12 cellular contexts compared by ENCODE assay signal in the genomic region with DNA sequence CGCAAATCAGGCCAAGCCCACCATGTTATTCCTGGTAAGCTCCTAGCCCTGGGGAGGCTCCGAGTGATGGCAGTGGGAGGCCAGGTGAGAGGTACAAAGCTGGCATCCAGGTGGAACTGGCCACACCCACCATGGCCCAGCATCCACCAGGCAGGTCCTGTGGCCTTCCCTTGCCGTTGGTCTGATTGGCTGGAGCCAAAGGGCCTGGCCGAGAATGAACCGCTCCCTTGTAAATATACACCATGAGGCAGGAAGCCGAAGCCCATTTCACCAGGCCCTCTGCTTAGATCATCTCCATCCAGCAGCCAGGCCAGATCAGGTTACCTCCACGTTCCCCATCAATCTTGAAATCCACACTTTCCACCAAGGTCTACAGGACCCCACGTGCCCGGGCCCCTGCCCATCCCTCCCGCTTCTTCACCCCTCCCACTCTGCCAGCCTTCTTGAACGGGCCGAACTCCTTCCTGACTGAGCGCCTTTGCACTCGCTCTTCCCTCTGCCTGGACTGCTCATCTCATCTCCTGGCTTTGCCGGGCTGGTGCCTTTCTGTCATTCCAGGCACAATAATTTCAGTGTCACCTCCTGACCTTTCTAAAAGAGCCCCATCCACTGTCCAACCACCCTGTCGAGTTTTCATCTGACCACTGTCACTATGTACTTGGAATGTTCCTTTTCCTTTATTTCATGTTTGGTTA. TPM values are rescaled to one million over a fixed set of nuclear protein-coding genes. Genes with fewer than 3 reads are reported as not detected.
A peak's percentile ranks its signal among the peaks of the same experiment; 100 is the strongest.
DNase-seq lines count a peak whose midpoint lies in the region; ATAC-seq and TF ChIP-seq lines count a peak whose summit lies in the region.
"Had no signal": no experiment of that assay in that cellular context is flagged by ENCODE, and none has a peak within 500 bp of the region (broad histone marks: within the 10 kb centered on the region; RNA-seq: fewer than 3 reads in every experiment).

No MANE protein-coding gene starts in this region.

- POLR2A ChIA-PET in activated CD4-positive, alpha-beta T cell treated with anti-CD3 and anti-CD28 coated beads, Interleukin-2, amount 10 ng/mL, durations not matched to agents 7 days and 5 days (lab: Charles Lee): interaction anchor here (0.7 to 2.1 kb wide), 4 partner anchors 15 to 286 kb away, joined by 3 to 11 read pairs (median 4); no protein-coding TSS in a partner anchor

- no peaks in the 10 kb centered on the region for H3K9me3 ChIP-seq in Peyer's patch
- H3K9me3 ChIP-seq: BE2C, colonic mucosa had no signal

- H3K9me3 Mint-ChIP-seq in activated CD4-positive, alpha-beta T cell treated with anti-CD3 and anti-CD28 coated beads, Interleukin-2, amount 10 ng/mL, durations not matched to agents 7 days and 5 days: no peaks in the 10 kb centered on the region
- no peaks in the 10 kb centered on the region for H3K9me3 Mint-ChIP-seq in activated naive CD8-positive, alpha-beta T cell treated with anti-CD3 and anti-CD28 coated beads for 36 hours
- H3K9me3 Mint-ChIP-seq in natural killer cell treated with Interleukin-12 subunit alpha and Interleukin-12 subunit beta and Interleukin-15 and Interleukin-18, amount 100 ng/mL, for 72 hours: no peaks in the 10 kb centered on the region

- no peaks in the 10 kb centered on the region for H3K36me3 ChIP-seq in Peyer's patch
- H3K36me3 ChIP-seq: BE2C, colonic mucosa had no signal

- peak overlapping the region; percentile 23 for H3K4me3 Mint-ChIP-seq in activated CD4-positive, alpha-beta T cell treated with anti-CD3 and anti-CD28 coated beads, Interleukin-2, amount 10 ng/mL, durations not matched to agents 7 days and 5 days
- peak overlapping the region; percentile 29 for H3K4me3 Mint-ChIP-seq in activated naive CD8-positive, alpha-beta T cell treated with anti-CD3 and anti-CD28 coated beads for 36 hours
- peak overlapping the region; percentile 14 for H3K4me3 Mint-ChIP-seq in natural killer cell treated with Interleukin-12 subunit alpha and Interleukin-12 subunit beta and Interleukin-15 and Interleukin-18, amount 100 ng/mL, for 72 hours

- peak overlapping the region; percentile 78 for H3K27ac Mint-ChIP-seq in activated CD4-positive, alpha-beta T cell treated with anti-CD3 and anti-CD28 coated beads, Interleukin-2, amount 10 ng/mL, durations not matched to agents 7 days and 5 days
- H3K27ac Mint-ChIP-seq in activated naive CD8-positive, alpha-beta T cell treated with anti-CD3 and anti-CD28 coated beads for 36 hours: peak overlapping the region; percentile 70
- peak overlapping the region; percentile 98 to 99 for H3K27ac Mint-ChIP-seq in natural killer cell treated with Interleukin-12 subunit alpha and Interleukin-12 subunit beta and Interleukin-15 and Interleukin-18, amount 100 ng/mL, for 72 hours

- no peaks in the 10 kb centered on the region for H3K27me3 ChIP-seq in Peyer's patch
- H3K27me3 ChIP-seq: colonic mucosa had no signal

- H3K27ac ChIP-seq in Peyer's patch: no peak overlapping the region
- H3K27ac ChIP-seq: colonic mucosa had no signal

- no peak for TF ChIP-seq POLR2A in Peyer's patch (IDR thresholded peaks at IDR 0.05)

- DNase-seq in activated CD4-positive, alpha-beta T cell treated with anti-CD3 and anti-CD28 coated beads, Interleukin-2, amount 10 ng/mL, durations not matched to agents 7 days and 5 days: peak; percentile 20
- no peak for DNase-seq in activated CD4-positive, alpha-beta T cell treated with anti-CD3 and anti-CD28 coated beads for 4 hours
- DNase-seq in NCI-H2171 (lab: John Stamatoyannopoulos, UW) (peak; percentile 52), Peyer's patch (no peak), NCI-H1930 (lab: John Stamatoyannopoulos, UW) (no peak)
- DNase-seq in activated naive CD8-positive, alpha-beta T cell treated with anti-CD3 and anti-CD28 coated beads for 36 hours: no peak
- DNase-seq in natural killer cell treated with Interleukin-12 subunit alpha and Interleukin-12 subunit beta and Interleukin-15 and Interleukin-18, amount 100 ng/mL, for 72 hours (ENCODE audit: low spot score): no peak
- DNase-seq: BE2C, colonic mucosa, SHP77, substantia nigra had no signal

- ATAC-seq in natural killer cell treated with Interleukin-12 subunit alpha and Interleukin-12 subunit beta and Interleukin-15 and Interleukin-18, amount 100 ng/mL, for 72 hours: no peak
- ATAC-seq in GM21619 (IDR thresholded peaks at IDR 0.05; ENCODE audit: unreplicated experiment): no peak

- no peaks in the 10 kb centered on the region for H3K27me3 Mint-ChIP-seq in activated CD4-positive, alpha-beta T cell treated with anti-CD3 and anti-CD28 coated beads, Interleukin-2, amount 10 ng/mL, durations not matched to agents 7 days and 5 days
- no peaks in the 10 kb centered on the region for H3K27me3 Mint-ChIP-seq in activated naive CD8-positive, alpha-beta T cell treated with anti-CD3 and anti-CD28 coated beads for 36 hours
- H3K27me3 Mint-ChIP-seq in natural killer cell treated with Interleukin-12 subunit alpha and Interleukin-12 subunit beta and Interleukin-15 and Interleukin-18, amount 100 ng/mL, for 72 hours: no peaks in the 10 kb centered on the region

- H3K4me1 Mint-ChIP-seq in activated CD4-positive, alpha-beta T cell treated with anti-CD3 and anti-CD28 coated beads, Interleukin-2, amount 10 ng/mL, durations not matched to agents 7 days and 5 days: peaks cover 66% of the 10 kb centered on the region
- H3K4me1 Mint-ChIP-seq in activated naive CD8-positive, alpha-beta T cell treated with anti-CD3 and anti-CD28 coated beads for 36 hours: peaks cover 45% of the 10 kb centered on the region
- peaks cover 55 to 56% of the 10 kb centered on the region in 2 donors for H3K4me1 Mint-ChIP-seq in natural killer cell treated with Interleukin-12 subunit alpha and Interleukin-12 subunit beta and Interleukin-15 and Interleukin-18, amount 100 ng/mL, for 72 hours (ENCODE audit: low read depth in 2 of 2)

- peaks cover 77% of the 10 kb centered on the region for H3K36me3 Mint-ChIP-seq in activated CD4-positive, alpha-beta T cell treated with anti-CD3 and anti-CD28 coated beads, Interleukin-2, amount 10 ng/mL, durations not matched to agents 7 days and 5 days (ENCODE audit: low read depth)
- H3K36me3 Mint-ChIP-seq in activated naive CD8-positive, alpha-beta T cell treated with anti-CD3 and anti-CD28 coated beads for 36 hours: peaks cover 46% of the 10 kb centered on the region
- peaks cover 20% of the 10 kb centered on the region for H3K36me3 Mint-ChIP-seq in natural killer cell treated with Interleukin-12 subunit alpha and Interleukin-12 subunit beta and Interleukin-15 and Interleukin-18, amount 100 ng/mL, for 72 hours

- H3K4me1 ChIP-seq in Peyer's patch: peaks cover 0 to 12% (median 0%) of the 10 kb centered on the region in 4 donors
- H3K4me1 ChIP-seq: BE2C, colonic mucosa had no signal

- CTCF ChIA-PET in activated CD4-positive, alpha-beta T cell treated with anti-CD3 and anti-CD28 coated beads, Interleukin-2, amount 10 ng/mL, durations not matched to agents 7 days and 5 days (lab: Charles Lee): interaction anchor here (0.5 to 1.5 kb wide), 4 partner anchors 55 to 286 kb away, joined by 3 to 4 read pairs (median 3); no protein-coding TSS in a partner anchor

- H3K4me3 ChIP-seq in Peyer's patch: no peak overlapping the region
- H3K4me3 ChIP-seq: colonic mucosa had no signal

- no peak for TF ChIP-seq CTCF in Peyer's patch (IDR thresholded peaks at IDR 0.05)

RNA-seq across cellular contexts. Expression of a gene that starts 5.8 kb away (rescaled TPM):
- total RNA-seq in activated CD4-positive, alpha-beta T cell treated with anti-CD3 and anti-CD28 coated beads, Interleukin-2, amount 10 ng/mL, durations not matched to agents 7 days and 5 days: 100 to 1,000 TPM; 127 to 133 TPM
- total RNA-seq in activated naive CD8-positive, alpha-beta T cell treated with anti-CD3 and anti-CD28 coated beads for 36 hours: 10 to 100 TPM; 30.8 to 32.9 TPM
- 100 to 1,000 TPM; 199 to 299 TPM for total RNA-seq in natural killer cell treated with Interleukin-12 subunit alpha and Interleukin-12 subunit beta and Interleukin-15 and Interleukin-18, amount 100 ng/mL, for 72 hours
- 10 to 100 TPM in 3 of 4 donors, 1 to 10 TPM in 1; 8.7 to 19.0 (median 15.3) TPM for total RNA-seq in Peyer's patch

RNA-seq across cellular contexts. Expression of a gene that starts 18.9 kb away (rescaled TPM):
- total RNA-seq in activated CD4-positive, alpha-beta T cell treated with anti-CD3 and anti-CD28 coated beads, Interleukin-2, amount 10 ng/mL, durations not matched to agents 7 days and 5 days: not detected
- total RNA-seq in activated naive CD8-positive, alpha-beta T cell treated with anti-CD3 and anti-CD28 coated beads for 36 hours: not detected
- total RNA-seq in natural killer cell treated with Interleukin-12 subunit alpha and Interleukin-12 subunit beta and Interleukin-15 and Interleukin-18, amount 100 ng/mL, for 72 hours: not detected
- not detected for total RNA-seq in Peyer's patch
- total RNA-seq: colonic mucosa had no signal

RNA-seq across cellular contexts. Expression of a gene that starts 23.2 kb away (rescaled TPM):
- not detected for total RNA-seq in activated CD4-positive, alpha-beta T cell treated with anti-CD3 and anti-CD28 coated beads, Interleukin-2, amount 10 ng/mL, durations not matched to agents 7 days and 5 days
- total RNA-seq in activated naive CD8-positive, alpha-beta T cell treated with anti-CD3 and anti-CD28 coated beads for 36 hours: not detected
- not detected for total RNA-seq in natural killer cell treated with Interleukin-12 subunit alpha and Interleukin-12 subunit beta and Interleukin-15 and Interleukin-18, amount 100 ng/mL, for 72 hours
- not detected for total RNA-seq in Peyer's patch
- total RNA-seq: colonic mucosa had no signal

RNA-seq across cellular contexts. Expression of a gene that starts 26.0 kb away (rescaled TPM):
- total RNA-seq in activated CD4-positive, alpha-beta T cell treated with anti-CD3 and anti-CD28 coated beads, Interleukin-2, amount 10 ng/mL, durations not matched to agents 7 days and 5 days: not detected
- total RNA-seq in activated naive CD8-positive, alpha-beta T cell treated with anti-CD3 and anti-CD28 coated beads for 36 hours: not detected
- not detected for total RNA-seq in natural killer cell treated with Interleukin-12 subunit alpha and Interleukin-12 subunit beta and Interleukin-15 and Interleukin-18, amount 100 ng/mL, for 72 hours
- total RNA-seq in Peyer's patch: not detected
- total RNA-seq: colonic mucosa had no signal

RNA-seq across cellular contexts. Expression of a gene that starts 30.9 kb away (rescaled TPM):
- not detected for total RNA-seq in activated CD4-positive, alpha-beta T cell treated with anti-CD3 and anti-CD28 coated beads, Interleukin-2, amount 10 ng/mL, durations not matched to agents 7 days and 5 days
- total RNA-seq in activated naive CD8-positive, alpha-beta T cell treated with anti-CD3 and anti-CD28 coated beads for 36 hours: not detected
- total RNA-seq in natural killer cell treated with Interleukin-12 subunit alpha and Interleukin-12 subunit beta and Interleukin-15 and Interleukin-18, amount 100 ng/mL, for 72 hours: not detected
- not detected for total RNA-seq in Peyer's patch
- total RNA-seq: colonic mucosa had no signal

Comparison
In these comparisons a context has a peak if more than half of its experiments do, and no peak if none do; other contexts are left out.
1. DNase-seq: peak in activated CD4-positive, alpha-beta T cell treated with anti-CD3 and anti-CD28 coated beads, Interleukin-2, amount 10 ng/mL, durations not matched to agents 7 days and 5 days (single experiment) and NCI-H2171 (single experiment); none in activated CD4-positive, alpha-beta T cell treated with anti-CD3 and anti-CD28 coated beads for 4 hours (0 of 2), activated naive CD8-positive, alpha-beta T cell treated with anti-CD3 and anti-CD28 coated beads for 36 hours (single experiment), natural killer cell treated with Interleukin-12 subunit alpha and Interleukin-12 subunit beta and Interleukin-15 and Interleukin-18, amount 100 ng/mL, for 72 hours (single experiment), Peyer's patch (0 of 3) and NCI-H1930 (0 of 2).
2. Peak in every context shown above with its lines, with median percentiles within 50 percentile points of each other: H3K27ac Mint-ChIP-seq and H3K4me3 Mint-ChIP-seq.